13 cellular contexts compared by ENCODE assay signal in genomic region chr6:45655630-45656422, GRCh38.
A peak's percentile ranks its signal among the peaks of the same experiment; 100 is the strongest.
DNase-seq lines count a peak whose midpoint lies in the region; ATAC-seq and TF ChIP-seq lines count a peak whose summit lies in the region.
"Had no signal": no experiment of that assay in that cellular context is flagged by ENCODE, and none has a peak within 500 bp of the region (broad histone marks: within the 10 kb centered on the region; RNA-seq: fewer than 3 reads in every experiment).

No MANE protein-coding gene starts in this region.

- DNase-seq in SIG-M5 treated with dmso at 0.1 percent for 504 hours (lab: John Stamatoyannopoulos, UW; ENCODE audit: unreplicated experiment) (peak; percentile 30), SIG-M5 (lab: John Stamatoyannopoulos, UW) (no peak), fibroblast of the aortic adventitia (ENCODE audit: low read depth) (peak; percentile 98), stromal cell of bone marrow (ENCODE audit: low read depth) (peak; percentile 98), T-helper 9 cell (no peak), NCI-H526 treated with DMSO at 0.1 percent for 48 hours (lab: John Stamatoyannopoulos, UW) (no peak), NCI-H82 (lab: John Stamatoyannopoulos, UW) (no peak)
- DNase-seq: activated naive CD4-positive, alpha-beta T cell; effector memory CD4-positive, alpha-beta T cell; lower lobe of right lung; MM.1S had no signal

- peak overlapping the region; percentile 28 for H3K4me3 ChIP-seq in fibroblast of the aortic adventitia (ENCODE audit: low read depth, low read length)
- H3K4me3 ChIP-seq: lower lobe of right lung, right atrium auricular region had no signal

- ATAC-seq in SK-N-SH treated with all-trans-retinoic acid at 6 μM for 48 hours, result peak; percentile 92
- ATAC-seq: lower lobe of right lung had no signal

- no peak for TF ChIP-seq CTCF in fibroblast of the aortic adventitia (IDR thresholded peaks at IDR 0.05; ENCODE audit: insufficient read depth, low read length)

TF ChIP-seq in SK-N-SH treated with all-trans-retinoic acid at 6 μM for 48 hours, 23 proteins besides CTCF, POLR2A, EP300 and RAD21:
- no peak for TF ChIP-seq CSDC2 (CRISPR knock-in tag; IDR thresholded peaks at IDR 0.05)
- no peak for TF ChIP-seq ZNF565 (CRISPR knock-in tag; conservative IDR thresholded peaks at IDR 0.05; ENCODE audit: low read depth)
- TF ChIP-seq ARNTL (CRISPR knock-in tag; IDR thresholded peaks at IDR 0.05; ENCODE audit: borderline replicate concordance, low read depth), result no peak
- no peak for TF ChIP-seq ESRRG (CRISPR knock-in tag; IDR thresholded peaks at IDR 0.05)
- no peak for TF ChIP-seq TOX (CRISPR knock-in tag; IDR thresholded peaks at IDR 0.05; ENCODE audit: borderline replicate concordance)
- TF ChIP-seq PPARA (CRISPR knock-in tag; IDR thresholded peaks at IDR 0.05; ENCODE audit: borderline replicate concordance), result no peak
- TF ChIP-seq ZFP3 (CRISPR knock-in tag; IDR thresholded peaks at IDR 0.05), result no peak
- TF ChIP-seq OSR1 (CRISPR knock-in tag; IDR thresholded peaks at IDR 0.05), result no peak
- no peak for TF ChIP-seq TCF4 (CRISPR knock-in tag; IDR thresholded peaks at IDR 0.05; ENCODE audit: borderline replicate concordance)
- no peak for TF ChIP-seq RARB (CRISPR knock-in tag; IDR thresholded peaks at IDR 0.05)
- no peak for TF ChIP-seq ISL1 (CRISPR knock-in tag; IDR thresholded peaks at IDR 0.05)
- TF ChIP-seq SNAI2 (CRISPR knock-in tag; IDR thresholded peaks at IDR 0.05), result no peak
- TF ChIP-seq ZNF8 (CRISPR knock-in tag; IDR thresholded peaks at IDR 0.05), result no peak
- no peak for TF ChIP-seq BACH2 (CRISPR knock-in tag; IDR thresholded peaks at IDR 0.05; ENCODE audit: borderline replicate concordance)
- no peak for TF ChIP-seq CREB5 (CRISPR knock-in tag; IDR thresholded peaks at IDR 0.05; ENCODE audit: low read depth)

Comparison
In these comparisons a context has a peak if more than half of its experiments do, and no peak if none do; other contexts are left out.
1. DNase-seq: peak in SIG-M5 treated with dmso at 0.1 percent for 504 hours (single experiment), fibroblast of the aortic adventitia (single experiment) and stromal cell of bone marrow (single experiment); none in SIG-M5 (single experiment), T-helper 9 cell (single experiment), NCI-H526 treated with DMSO at 0.1 percent for 48 hours (single experiment) and NCI-H82 (single experiment).